In genomic region chr14:59190372-59190771, GRCh38 we compare ENCODE assay signal across 8 cellular contexts. TPM values are rescaled to one million over a fixed set of nuclear protein-coding genes. Genes with fewer than 3 reads are reported as not detected.
A peak's percentile ranks its signal among the peaks of the same experiment; 100 is the strongest.
DNase-seq lines count a peak whose midpoint lies in the region; ATAC-seq and TF ChIP-seq lines count a peak whose summit lies in the region.

No MANE protein-coding gene starts in this region.

- H2AK5ac ChIP-seq in neuronal stem cell (ENCODE audit: low read depth, low read length), result no peak overlapping the region

- no peaks in the 10 kb centered on the region for H3K79me1 ChIP-seq in neuronal stem cell (ENCODE audit: low read depth, low read length)

- TF ChIP-seq CTCF in epithelial cell of proximal tubule (conservative IDR thresholded peaks at IDR 0.05; ENCODE audit: low read depth, low read length), result peak; percentile 11

- DNase-seq in NOMO-1 treated with DMSO at 0.1 percent for 48 hours (lab: John Stamatoyannopoulos, UW; ENCODE audit: unreplicated experiment), result peak; percentile 50
- no peak for DNase-seq in NOMO-1 treated with dmso at 0.1 percent for 144 hours (lab: John Stamatoyannopoulos, UW; ENCODE audit: unreplicated experiment)
- DNase-seq in SK-MEL-5 (ENCODE audit: low read depth, low spot score), result peak; percentile 69
- DNase-seq in epithelial cell of proximal tubule (ENCODE audit: low read depth), result no peak
- peak; percentile 29 for DNase-seq in neuronal stem cell (ENCODE audit: low spot score)
- no peak for DNase-seq in occipital lobe (lab: John Stamatoyannopoulos, UW)

- H3K4me3 ChIP-seq in epithelial cell of proximal tubule (ENCODE audit: low read depth, low read length) (peak overlapping the region; percentile 81), neuronal stem cell (ENCODE audit: low read length in 2 of 2) (peak overlapping the region; percentile 56 to 61)

- no peaks in the 10 kb centered on the region for H3K36me3 ChIP-seq in neuronal stem cell (replicated peaks in 1 of 2; ENCODE audit: control insufficient read depth in 2 of 2, insufficient read depth in 2 of 2, low read length in 2 of 2)

- peak overlapping the region; percentile 91 for H2AFZ ChIP-seq in neuronal stem cell (ENCODE audit: low read length)

- no peak overlapping the region for H2BK12ac ChIP-seq in neuronal stem cell (ENCODE audit: low read length)

- no peak overlapping the region for H2BK5ac ChIP-seq in neuronal stem cell (ENCODE audit: low read length)

- no peaks in the 10 kb centered on the region for H3K9me3 ChIP-seq in neuronal stem cell (replicated peaks in 1 of 2; ENCODE audit: control insufficient read depth in 2 of 2, insufficient read depth in 1 of 2, low read depth in 1 of 2, low read length in 2 of 2)

- in situ Hi-C loops in SK-MEL-5 (cut with HindIII; ENCODE audit: low pct_unique_long_range_greater_than_20kb, low sequenced_read_pairs), result no loop called here

- peaks cover 2 to 22% of the 10 kb centered on the region in 2 donors for H3K4me1 ChIP-seq in neuronal stem cell (ENCODE audit: control insufficient read depth in 2 of 2, insufficient read depth in 1 of 2, low read depth in 1 of 2, low read length in 2 of 2)

- no peak overlapping the region for H4K91ac ChIP-seq in neuronal stem cell (ENCODE audit: low read depth, low read length, poor library complexity)

- peak overlapping the region; percentile 40 for H3K18ac ChIP-seq in neuronal stem cell (ENCODE audit: low read length)

- no peak overlapping the region for H3K4ac ChIP-seq in neuronal stem cell (ENCODE audit: low read length)

- H3K27me3 ChIP-seq in neuronal stem cell (ENCODE audit: control insufficient read depth in 3 of 3, insufficient read depth in 3 of 3, low read depth in 1 of 3, low read length in 3 of 3), result no peaks in the 10 kb centered on the region

- peak overlapping the region; percentile 67 for H3K4me2 ChIP-seq in neuronal stem cell (ENCODE audit: insufficient read depth, low read length, poor library complexity, severe bottlenecking)

- H4K8ac ChIP-seq in neuronal stem cell (ENCODE audit: low read depth, low read length), result no peak overlapping the region

- no peak overlapping the region for H3K14ac ChIP-seq in neuronal stem cell (ENCODE audit: low read length)

- H3K9ac ChIP-seq in neuronal stem cell (ENCODE audit: low read depth, low read length, poor library complexity), result no peak overlapping the region

- peak; percentile 1 for ATAC-seq in HG03108 (IDR thresholded peaks at IDR 0.05; ENCODE audit: unreplicated experiment)
- ATAC-seq in GM21447 (IDR thresholded peaks at IDR 0.05; ENCODE audit: unreplicated experiment), result no peak

- H2BK15ac ChIP-seq in neuronal stem cell (ENCODE audit: low read length), result no peak overlapping the region

- H2BK120ac ChIP-seq in neuronal stem cell (ENCODE audit: low read depth, low read length), result no peak overlapping the region

- no peak overlapping the region for H3K23ac ChIP-seq in neuronal stem cell (ENCODE audit: low read depth, low read length, poor library complexity)

- no CpG with 5 or more reads among the region's 6 CpGs for WGBS in neuronal stem cell (ENCODE audit: extremely low coverage in 2 of 2, insufficient read length in 2 of 2, insufficient replicate concordance in 1 of 2), 2 donors

- H3K27ac ChIP-seq in neuronal stem cell (replicated peaks; ENCODE audit: low read length), result no peak overlapping the region

RNA-seq across cellular contexts. Expression of gene DAAM1, which starts 1.9 kb away (rescaled TPM):
- 23.5 and 26.0 TPM in 2 replicates for total RNA-seq in SK-MEL-5 (2014; rRNA removed; shearing (Covaris generic))
- 23.7 and 43.9 TPM in 2 replicates for polyA plus RNA-seq in SK-MEL-5 (2015; cell fraction: cytosol; rRNA removed)
- polyA plus RNA-seq in SK-MEL-5 (2015; cell fraction: nucleus; rRNA removed), result 36.6 and 60.8 TPM in 2 replicates
- total RNA-seq in epithelial cell of proximal tubule (13.2 and 17.5 TPM in 2 replicates), occipital lobe (182 TPM)
- 22.7 TPM for polyA plus RNA-seq in neuronal stem cell (2013, experiment 1 of 2)
- 24.3 TPM for polyA plus RNA-seq in neuronal stem cell (2013, experiment 2 of 2)

Comparison
In these comparisons a context has a peak if more than half of its experiments do, and no peak if none do; other contexts are left out.
1. DNase-seq: peak in NOMO-1 treated with DMSO at 0.1 percent for 48 hours (single experiment), SK-MEL-5 (single experiment) and neuronal stem cell (single experiment); none in NOMO-1 treated with dmso at 0.1 percent for 144 hours (single experiment), epithelial cell of proximal tubule (single experiment) and occipital lobe (single experiment).